Comparison of ENCODE assay signal across 8 cellular contexts in genomic region chr4:174828845-174829701, GRCh38. TPM values are rescaled to one million over a fixed set of nuclear protein-coding genes. Genes with fewer than 3 reads are reported as not detected.
DNase-seq lines count a peak whose midpoint lies in the region; ATAC-seq, FAIRE-seq and TF ChIP-seq lines count a peak whose summit lies in the region.

GLRA3 (minus strand) TSS chr4:174829247; CDS start chr4:174828811, 436 bp downstream.

- 1 to 2% methylated on average over 38 to 40 of the region's 40 CpGs for WGBS in body of pancreas, 2 donors
- WGBS in lower leg skin, 2 donors = 2 to 4% methylated on average over 40 of the region's 40 CpGs

- H3K27me3 ChIP-seq in body of pancreas = no peaks in the 10 kb centered on the region

- intact Hi-C loops in body of pancreas (cut with DNase I) (no loop called here), lower leg skin (cut with DNase I; ENCODE audit: low total_unique reads) (no loop called here)

- H3K36me3 ChIP-seq in body of pancreas (replicated peaks in 1 of 2; ENCODE audit: insufficient read depth in 1 of 2, low read depth in 2 of 2) = no peaks in the 10 kb centered on the region

- no peak for TF ChIP-seq CTCF in body of pancreas (IDR thresholded peaks at IDR 0.05)
- TF ChIP-seq CTCF in lower leg skin (IDR thresholded peaks at IDR 0.05) = no peak

- peaks cover 7% of the 10 kb centered on the region for H3K4me1 ChIP-seq in body of pancreas

- ATAC-seq in GM18511 (IDR thresholded peaks at IDR 0.05; ENCODE audit: unreplicated experiment) (peak; percentile 86), HG03280 (IDR thresholded peaks at IDR 0.05; ENCODE audit: unreplicated experiment) (peak; percentile 94), body of pancreas (peak; percentile 83)

- H3K9me3 ChIP-seq in body of pancreas = no peaks in the 10 kb centered on the region

- DNase-seq in AG08395 (ENCODE audit: low spot score) (peak; percentile 3), NCI-H748 treated with DMSO at 0.1 percent for 48 hours (lab: John Stamatoyannopoulos, UW) (peak; percentile 87), body of pancreas (peak; percentile 57 to 75 (median 68)), stromal cell of bone marrow (ENCODE audit: low read depth) (peak; percentile 3), lower leg skin (ENCODE audit: low spot score in 2 of 2) (no peak)

- TF ChIP-seq POLR2A in body of pancreas (IDR thresholded peaks at IDR 0.05) (peak in 2 of 3 donors; percentile 24 to 41), lower leg skin (IDR thresholded peaks at IDR 0.05) (no peak)

- FAIRE-seq in islet of Langerhans (lab: Jason Lieb, UNC) = peak; percentile 82

- no peak within 1 kb of the TSS for H3K4me3 ChIP-seq in body of pancreas
- no peak within 1 kb of the TSS for H3K4me3 ChIP-seq in lower leg skin (ENCODE audit: low read depth, poor library complexity, severe bottlenecking)

- H3K27ac ChIP-seq in body of pancreas = no peak within 1 kb of the TSS

RNA-seq across cellular contexts. Expression of gene GLRA3, which starts in this region (rescaled TPM):
- total RNA-seq in body of pancreas (under 1 TPM in 1 of 2 donors, not detected in 1; 0.26 TPM), lower leg skin (under 1 TPM in 1 of 4 donors, not detected in 3; 0.04 TPM)

Comparison
In these comparisons a context has a peak if more than half of its experiments do, and no peak if none do; other contexts are left out.
1. Peak in DNase-seq and ATAC-seq in body of pancreas; RNA of the gene not detected or under 1 TPM.
2. DNase-seq: peak in AG08395 (single experiment), NCI-H748 treated with DMSO at 0.1 percent for 48 hours (single experiment) and stromal cell of bone marrow (single experiment); none in lower leg skin (0 of 2).
3. POLR2A ChIP-seq: peak in body of pancreas (2 of 3); none in lower leg skin (0 of 2).
4. Peak in every context shown above with its lines, with median percentiles within 50 percentile points of each other: ATAC-seq.